In genomic region chr10:13717936-13718772, GRCh38 we compare ENCODE assay signal across 8 cellular contexts.
A peak's percentile ranks its signal among the peaks of the same experiment; 100 is the strongest.
DNase-seq lines count a peak whose midpoint lies in the region; ATAC-seq and TF ChIP-seq lines count a peak whose summit lies in the region.

No MANE protein-coding gene starts in this region.

- TF ChIP-seq CTCF in mucosa of descending colon (IDR thresholded peaks at IDR 0.05) = no peak

- no peaks in the 10 kb centered on the region for H3K36me3 ChIP-seq in effector memory CD4-positive, alpha-beta T cell (ENCODE audit: control insufficient read depth, insufficient read depth, low read length)
- H3K36me3 ChIP-seq in mucosa of descending colon (ENCODE audit: low read depth) = no peaks in the 10 kb centered on the region
- H3K36me3 ChIP-seq in subcutaneous abdominal adipose tissue (ENCODE audit: control insufficient read depth in 5 of 5, insufficient read depth in 5 of 5, low read length in 5 of 5) = peaks cover 0 to 27% (median 19%) of the 10 kb centered on the region in 5 donors

- peak; percentile 83 for ATAC-seq in mucosa of descending colon

- no peak overlapping the region for H3K27ac ChIP-seq in effector memory CD4-positive, alpha-beta T cell (ENCODE audit: insufficient read depth, low read length, poor library complexity, severe bottlenecking)
- peak overlapping the region; percentile 79 for H3K27ac ChIP-seq in subcutaneous abdominal adipose tissue (ENCODE audit: low read depth, low read length)

- intact Hi-C loops in mucosa of descending colon (cut with DNase I, micrococcal nuclease) = no loop called here

- H3K27me3 ChIP-seq in effector memory CD4-positive, alpha-beta T cell (replicated peaks; ENCODE audit: control insufficient read depth, insufficient read depth, low read length, poor library complexity, severe bottlenecking) = no peaks in the 10 kb centered on the region
- H3K27me3 ChIP-seq in subcutaneous abdominal adipose tissue (ENCODE audit: control insufficient read depth in 5 of 5, insufficient read depth in 4 of 5, low read length in 5 of 5) = no peaks in the 10 kb centered on the region

- DNase-seq in NCI-H526 (lab: John Stamatoyannopoulos, UW) (peak; percentile 1 to 21), NCI-H526 treated with DMSO at 0.1 percent for 48 hours (lab: John Stamatoyannopoulos, UW) (no peak), NCI-H1092 (lab: John Stamatoyannopoulos, UW) (peak; percentile 44), mucosa of descending colon (peak; percentile 72 to 78 (median 73)), NCI-H82 (lab: John Stamatoyannopoulos, UW) (no peak)
- peak; percentile 34 to 40 for DNase-seq in activated CD4-positive, alpha-beta T cell treated with anti-CD3 and anti-CD28 coated beads, Interleukin-2, amount 50 U/mL, for 48 hours
- DNase-seq in effector memory CD4-positive, alpha-beta T cell = no peak

- H3K9me3 ChIP-seq in effector memory CD4-positive, alpha-beta T cell (ENCODE audit: control insufficient read depth, low read length) = no peaks in the 10 kb centered on the region
- no peaks in the 10 kb centered on the region for H3K9me3 ChIP-seq in mucosa of descending colon
- no peaks in the 10 kb centered on the region for H3K9me3 ChIP-seq in subcutaneous abdominal adipose tissue (ENCODE audit: control insufficient read depth in 5 of 5, low read length in 5 of 5)

- peak overlapping the region in 3 of 5 donors; percentile 18 to 43 (median 30) for H3K9ac ChIP-seq in subcutaneous abdominal adipose tissue (ENCODE audit: low read length in 5 of 5)

- H3K4me1 ChIP-seq in effector memory CD4-positive, alpha-beta T cell (ENCODE audit: control insufficient read depth, insufficient read depth, low read length, poor library complexity, severe bottlenecking) = peaks cover 9% of the 10 kb centered on the region
- peaks cover 9% of the 10 kb centered on the region for H3K4me1 ChIP-seq in mucosa of descending colon (ENCODE audit: low read depth)
- peaks cover 4 to 44% (median 33%) of the 10 kb centered on the region in 5 donors for H3K4me1 ChIP-seq in subcutaneous abdominal adipose tissue (ENCODE audit: control insufficient read depth in 5 of 5, insufficient read depth in 5 of 5, low read length in 5 of 5)

- H3K4me3 ChIP-seq in effector memory CD4-positive, alpha-beta T cell (ENCODE audit: insufficient read depth, low read depth, low read length, poor library complexity, severe bottlenecking) = peak overlapping the region; percentile 22
- H3K4me3 ChIP-seq in mucosa of descending colon (no peak overlapping the region), subcutaneous abdominal adipose tissue (ENCODE audit: low read depth in 1 of 5, low read length in 5 of 5) (peak overlapping the region; percentile 2 to 52 (median 17))

Comparison
In these comparisons a context has a peak if more than half of its experiments do, and no peak if none do; other contexts are left out.
1. DNase-seq: peak in NCI-H526 (2 of 2), NCI-H1092 (single experiment), activated CD4-positive, alpha-beta T cell treated with anti-CD3 and anti-CD28 coated beads, Interleukin-2, amount 50 U/mL, for 48 hours (2 of 2) and mucosa of descending colon (3 of 3); none in NCI-H526 treated with DMSO at 0.1 percent for 48 hours (single experiment), effector memory CD4-positive, alpha-beta T cell (0 of 3) and NCI-H82 (single experiment).